Comparison of ENCODE assay signal across 17 cellular contexts in the genomic region with DNA sequence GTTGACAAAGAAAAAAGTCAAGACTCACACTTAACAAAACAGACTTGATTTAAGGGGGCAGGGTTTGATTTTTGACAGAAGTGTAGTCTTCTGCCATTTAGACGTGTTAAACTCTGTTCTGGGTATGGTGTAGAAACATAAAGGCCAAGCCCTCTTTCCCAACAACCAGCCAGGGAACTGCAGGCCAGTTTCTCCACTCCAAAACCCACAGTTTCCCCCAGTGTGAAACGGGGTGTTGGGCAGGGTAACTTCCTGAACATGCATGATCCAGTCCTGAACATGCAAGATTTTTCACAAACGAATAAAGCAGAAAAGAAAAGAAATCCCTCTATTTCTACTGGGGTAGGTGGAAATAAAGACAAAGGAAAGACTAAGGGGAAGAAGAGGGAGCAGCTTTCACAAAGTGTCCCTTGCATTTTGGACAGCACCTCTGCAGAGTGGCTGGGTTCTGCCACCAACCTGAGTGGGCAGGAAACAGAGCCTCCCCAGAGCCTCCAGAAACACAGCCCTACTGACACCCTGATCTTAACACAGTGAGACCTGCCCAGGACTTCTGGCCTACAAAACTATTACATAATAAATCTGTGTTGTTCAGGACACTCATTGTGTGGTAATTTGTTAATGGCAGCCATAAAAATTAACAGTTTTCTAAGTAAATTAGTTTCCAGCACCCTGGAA. TPM values are rescaled to one million over a fixed set of nuclear protein-coding genes. Genes with fewer than 3 reads are reported as not detected.
A peak's percentile ranks its signal among the peaks of the same experiment; 100 is the strongest.
DNase-seq lines count a peak whose midpoint lies in the region; ATAC-seq, FAIRE-seq and TF ChIP-seq lines count a peak whose summit lies in the region.
"Had no signal": no experiment of that assay in that cellular context is flagged by ENCODE, and none has a peak within 500 bp of the region (broad histone marks: within the 10 kb centered on the region; RNA-seq: fewer than 3 reads in every experiment).

No MANE protein-coding gene starts in this region.

- 84% methylated on average over 3 of the region's 3 CpGs for WGBS in GM12878 (ENCODE audit: insufficient coverage, insufficient replicate concordance, low lambda C conversion rate, missing lambda C conversion rate)

- in situ Hi-C loops in GM12878 (cut with MboI) = no loop called here

- H3K4me1 Mint-ChIP-seq in naive thymus-derived CD8-positive, alpha-beta T cell = peaks cover 29 to 93% (median 67%) of the 10 kb centered on the region in 4 donors

- H3K4me1 ChIP-seq in left ventricle myocardium inferior (peaks cover 29% of the 10 kb centered on the region), GM12878 (ENCODE audit: control insufficient read depth, insufficient read depth, low read length) (0 out of 2 replicates have a peak, but pooled peaks cover 4% of the 10 kb centered on the region), breast epithelium (no peaks in the 10 kb centered on the region)

- RAD21 ChIA-PET in GM12878 (lab: Charles Lee; ENCODE audit: unreplicated experiment) = no interaction called here

- H3K9me3 Mint-ChIP-seq in naive thymus-derived CD8-positive, alpha-beta T cell = peaks cover 0 to under 1% (median 0%) of the 10 kb centered on the region in 9 donors
- H3K9me3 Mint-ChIP-seq: activated B cell treated with CpG ODN at 0.5 μM for 24 hours had no signal

- TF ChIP-seq POLR2A in GM12878 (IDR thresholded peaks at IDR 0.05; ENCODE audit: low read depth, low read length) (no peak), breast epithelium (IDR thresholded peaks at IDR 0.05) (no peak)

- intact Hi-C loops in left ventricle myocardium inferior (cut with micrococcal nuclease) = no loop called here
- intact Hi-C loops in Right ventricle myocardium inferior (cut with DNase I) = no loop called here
- intact Hi-C loops in GM12878 (cut with micrococcal nuclease; ENCODE audit: unreplicated experiment) = no loop called here
- intact Hi-C loops in breast epithelium (cut with DNase I; ENCODE audit: low total_unique reads) = no loop called here

- peak overlapping the region in 3 of 10 donors; percentile 1 to 34 (median 6) for H3K4me3 Mint-ChIP-seq in naive thymus-derived CD8-positive, alpha-beta T cell
- H3K4me3 Mint-ChIP-seq: activated B cell treated with CpG ODN at 0.5 μM for 24 hours had no signal

- TF ChIP-seq EP300 in GM12878 (IDR thresholded peaks at IDR 0.05; ENCODE audit: borderline replicate concordance in 1 of 2, control insufficient read depth in 1 of 2, low read depth in 2 of 2, low read length in 2 of 2) = no peak

- H3K27me3 ChIP-seq in left ventricle myocardium inferior (ENCODE audit: low read depth) = no peaks in the 10 kb centered on the region
- no peaks in the 10 kb centered on the region for H3K27me3 ChIP-seq in GM12878 (replicated peaks in 1 of 2; ENCODE audit: control insufficient read depth in 2 of 2, insufficient read depth in 2 of 2, low read length in 1 of 2)
- no peaks in the 10 kb centered on the region for H3K27me3 ChIP-seq in breast epithelium
- H3K27me3 ChIP-seq: hepatocyte had no signal

- no peak overlapping the region for H2AFZ ChIP-seq in GM12878 (ENCODE audit: control insufficient read depth, low read depth, low read length)
- H2AFZ ChIP-seq: hepatocyte had no signal

- H3K9ac ChIP-seq in GM12878 (ENCODE audit: control insufficient read depth, insufficient read depth, low read length) = no peak overlapping the region
- H3K9ac ChIP-seq: SK-N-SH had no signal

- peaks cover 6 to 50% (median 23%) of the 10 kb centered on the region in 3 donors for H3K36me3 Mint-ChIP-seq in naive thymus-derived CD8-positive, alpha-beta T cell

- TF ChIP-seq CTCF in left ventricle myocardium inferior (IDR thresholded peaks at IDR 0.05; ENCODE audit: borderline replicate concordance) (no peak), GM12878 (IDR thresholded peaks at IDR 0.05 in 2 of 3, conservative IDR thresholded peaks at IDR 0.05 in 1 of 3; ENCODE audit: control insufficient read depth in 2 of 3, extremely low read depth in 1 of 3, insufficient read depth in 1 of 3, low read depth in 3 of 3, low read length in 3 of 3) (no peak), breast epithelium (IDR thresholded peaks at IDR 0.05) (no peak)

- H3K79me2 ChIP-seq in GM12878 (ENCODE audit: control insufficient read depth, insufficient read depth, low read length) = peaks cover 18% of the 10 kb centered on the region

- no peaks in the 10 kb centered on the region for H3K27me3 Mint-ChIP-seq in naive thymus-derived CD8-positive, alpha-beta T cell
- H3K27me3 Mint-ChIP-seq: activated B cell treated with CpG ODN at 0.5 μM for 24 hours, brain had no signal

- DNase-seq in left ventricle myocardium inferior (no peak), Right ventricle myocardium inferior (ENCODE audit: missing footprints) (no peak), GM12878 (ENCODE audit: low read depth, low spot score) (no peak), ureter (ENCODE audit: low spot score) (peak; percentile 41), NCI-H82 (lab: John Stamatoyannopoulos, UW) (no peak), breast epithelium (ENCODE audit: low spot score in 2 of 2) (no peak)
- DNase-seq in naive thymus-derived CD8-positive, alpha-beta T cell = peak in 1 of 10 donors; percentile 3
- DNase-seq: activated B cell treated with CpG ODN at 0.5 μM for 24 hours, mammary epithelial cell, SK-N-SH had no signal

- no peak overlapping the region for H3K4me2 ChIP-seq in GM12878 (ENCODE audit: control insufficient read depth, insufficient read depth)
- H3K4me2 ChIP-seq: hepatocyte, SK-N-SH had no signal

- no peak for TF ChIP-seq RAD21 in GM12878 (IDR thresholded peaks at IDR 0.05; ENCODE audit: insufficient read depth, low read depth, low read length)

- H3K9me3 ChIP-seq in left ventricle myocardium inferior (replicated peaks) = no peaks in the 10 kb centered on the region
- peaks cover 6% of the 10 kb centered on the region; the same call in 2 of the 3 replicates for H3K9me3 ChIP-seq in GM12878 (replicated peaks; ENCODE audit: control insufficient read depth, insufficient read depth, low read length)
- H3K9me3 ChIP-seq in breast epithelium = no peaks in the 10 kb centered on the region
- H3K9me3 ChIP-seq: SK-N-SH had no signal

- FAIRE-seq in GM12878 (lab: Jason Lieb, UNC) = no peak
- FAIRE-seq: GM18507 had no signal

- POLR2A ChIA-PET in GM12878 (lab: Charles Lee) = no interaction called here
- POLR2A ChIA-PET in naive thymus-derived CD8-positive, alpha-beta T cell (lab: Charles Lee) = no interaction called here

- SMC1A ChIA-PET in GM12878 (lab: Charles Lee; ENCODE audit: uncharacterized antibody, unreplicated experiment) = interaction anchor here (1.7 to 1.9 kb wide), 2 partner anchors 9 to 77 kb away, joined by 4 to 5 read pairs; no protein-coding TSS in a partner anchor

- no peak for ATAC-seq in Right ventricle myocardium inferior
- ATAC-seq in GM12878 = peak; percentile 63
- no peak for ATAC-seq in naive thymus-derived CD8-positive, alpha-beta T cell
- no peak for ATAC-seq in GM19467 (IDR thresholded peaks at IDR 0.05; ENCODE audit: unreplicated experiment)

- peak overlapping the region in 6 of 10 donors; percentile 12 to 75 (median 56) for H3K27ac Mint-ChIP-seq in naive thymus-derived CD8-positive, alpha-beta T cell
- H3K27ac Mint-ChIP-seq: activated B cell treated with CpG ODN at 0.5 μM for 24 hours, brain had no signal

- no peak overlapping the region for H3K4me3 ChIP-seq in left ventricle myocardium inferior
- no peak overlapping the region for H3K4me3 ChIP-seq in GM12878
- H3K4me3 ChIP-seq in breast epithelium = no peak overlapping the region
- H3K4me3 ChIP-seq: hepatocyte had no signal

- no TSS peak for BruUV-seq in GM12878 (replicated peaks; lab: Mats Ljungman, UMichigan)

- peaks cover 12% of the 10 kb centered on the region for H3K36me3 ChIP-seq in left ventricle myocardium inferior
- H3K36me3 ChIP-seq in GM12878 (ENCODE audit: control insufficient read depth in 2 of 2, insufficient read depth in 2 of 2, low read length in 1 of 2) = peaks cover 6 to 10% of the 10 kb centered on the region in 2 experiments
- no peaks in the 10 kb centered on the region for H3K36me3 ChIP-seq in breast epithelium

- CTCF ChIA-PET in GM12878 (lab: Yijun Ruan, JAX) = no interaction called here

- H3K27ac ChIP-seq in left ventricle myocardium inferior (replicated peaks) (peak overlapping the region; percentile 32), GM12878 (ENCODE audit: control insufficient read depth, insufficient read depth) (no peak overlapping the region), breast epithelium (no peak overlapping the region)
- H3K27ac ChIP-seq: hepatocyte had no signal

- no peaks in the 10 kb centered on the region for H4K20me1 ChIP-seq in GM12878 (ENCODE audit: control insufficient read depth, insufficient read depth)

RNA-seq across cellular contexts. Expression of a gene that starts 7.4 kb away (rescaled TPM):
- 23.8 TPM for total RNA-seq in left ventricle myocardium inferior
- total RNA-seq in Right ventricle myocardium inferior = 26.8 TPM
- 23.9 and 29.1 TPM in 2 replicates for total RNA-seq in GM12878 (2013; cell fraction: nucleolus; rRNA removed)
- 32.5 and 34.7 TPM in 2 replicates for total RNA-seq in GM12878 (2014; rRNA removed)
- 29.3 and 31.2 TPM in 2 replicates for total RNA-seq in GM12878 (2014; rRNA removed; fragmentation: Illumina TruSeq; extraction: Trizol)
- 31.7 and 32.9 TPM in 2 replicates for total RNA-seq in GM12878 (2021)
- 13.2 TPM for polyA plus RNA-seq in GM12878 (2011; ENCODE audit: low read depth)
- polyA plus RNA-seq in GM12878 (2011; rRNA removed) = 33.6 and 34.9 TPM in 2 replicates
- 31.5 and 35.7 TPM in 2 replicates for polyA plus RNA-seq in GM12878 (2011; cell fraction: cytosol; rRNA removed)
- 29.7 and 34.5 TPM in 2 replicates for polyA plus RNA-seq in GM12878 (2011; cell fraction: nucleus; rRNA removed)
- polyA plus RNA-seq in GM12878 (2012) = 20.4 and 24.0 TPM in 2 replicates
- 28.0 and 30.5 TPM in 2 replicates for polyA plus RNA-seq in GM12878 (2014; fragmentation: Illumina TruSeq; extraction: Trizol)
- polyA plus RNA-seq in GM12878 (2014; fragmentation: Nextera tagmentation; extraction: Ambion mirVana) = 10 to 100 TPM; 12.1 to 22.3 TPM
- polyA plus RNA-seq in GM12878 (2014; rRNA removed) = 38.4 and 38.7 TPM in 2 replicates
- polyA plus RNA-seq in GM12878 (2016; fragmentation: Nextera tagmentation; extraction: Ambion mirVana) = 10 to 100 TPM; 56.6 to 60.2 TPM
- polyA minus RNA-seq in GM12878 (2011; rRNA and poly(A)+ RNA removed) = 13.4 and 15.9 TPM in 2 replicates
- 6.8 and 7.4 TPM in 2 replicates for polyA minus RNA-seq in GM12878 (2011; cell fraction: cytosol; rRNA and poly(A)+ RNA removed)
- 7.0 and 8.7 TPM in 2 replicates for polyA minus RNA-seq in GM12878 (2011; cell fraction: nucleus; rRNA and poly(A)+ RNA removed)
- total RNA-seq in naive thymus-derived CD8-positive, alpha-beta T cell = 10 to 100 TPM; 46.0 to 46.2 TPM
- 100 to 1,000 TPM in 1 of 3 donors, 10 to 100 TPM in 2; 74.5 to 234 (median 81.7) TPM for polyA plus RNA-seq in naive thymus-derived CD8-positive, alpha-beta T cell
- 74.0 TPM for total RNA-seq in ureter
- 100 to 1,000 TPM in 2 of 3 donors, 10 to 100 TPM in 1; 83.2 to 184 (median 101) TPM for total RNA-seq in breast epithelium

RNA-seq across cellular contexts. Expression of a gene that starts 36.0 kb away (rescaled TPM):
- total RNA-seq in left ventricle myocardium inferior (0.66 TPM), Right ventricle myocardium inferior (1.4 TPM), GM12878 (2014; rRNA removed) (not detected in 2 replicates), GM12878 (2014; rRNA removed; fragmentation: Illumina TruSeq; extraction: Trizol) (not detected in 2 replicates), GM12878 (2021) (not detected in 2 replicates), ureter (1.6 TPM), breast epithelium (1 to 10 TPM in 2 of 3 donors, under 1 TPM in 1; 0.33 to 2.5 (median 1.8) TPM)
- not detected in 2 replicates for total RNA-seq in GM12878 (2013; cell fraction: nucleolus; rRNA removed)
- polyA plus RNA-seq in GM12878 (2011; ENCODE audit: low read depth) = not detected
- polyA plus RNA-seq in GM12878 (2011; rRNA removed) (0.32 and 0.69 TPM in 2 replicates), GM12878 (2014; fragmentation: Illumina TruSeq; extraction: Trizol) (not detected in 2 replicates), GM12878 (2014; fragmentation: Nextera tagmentation; extraction: Ambion mirVana) (not detected), GM12878 (2014; rRNA removed) (not detected in 2 replicates), GM12878 (2016; fragmentation: Nextera tagmentation; extraction: Ambion mirVana) (not detected)
- polyA plus RNA-seq in GM12878 (2011; cell fraction: cytosol; rRNA removed) = 0.57 and 0.96 TPM in 2 replicates
- polyA plus RNA-seq in GM12878 (2011; cell fraction: nucleus; rRNA removed) = 0.20 and 0.43 TPM in 2 replicates
- 0.34 TPM in 1 of 2 replicates, not detected in the other for polyA plus RNA-seq in GM12878 (2012)
- 0.62 TPM in 1 of 2 replicates, not detected in the other for polyA minus RNA-seq in GM12878 (2011; rRNA and poly(A)+ RNA removed)
- not detected in 2 replicates for polyA minus RNA-seq in GM12878 (2011; cell fraction: cytosol; rRNA and poly(A)+ RNA removed)
- not detected in 2 replicates for polyA minus RNA-seq in GM12878 (2011; cell fraction: nucleus; rRNA and poly(A)+ RNA removed)
- 1 to 10 TPM; 5.5 to 6.6 TPM for total RNA-seq in naive thymus-derived CD8-positive, alpha-beta T cell
- polyA plus RNA-seq in naive thymus-derived CD8-positive, alpha-beta T cell = 100 to 1,000 TPM in 1 of 3 donors, 10 to 100 TPM in 2; 13.3 to 581 (median 21.3) TPM
- total RNA-seq: epithelial cell of proximal tubule, G401, hepatocyte, mammary epithelial cell, MCF 10A had no signal
- polyA plus RNA-seq: hepatocyte, mammary epithelial cell had no signal
